In the genomic region with DNA sequence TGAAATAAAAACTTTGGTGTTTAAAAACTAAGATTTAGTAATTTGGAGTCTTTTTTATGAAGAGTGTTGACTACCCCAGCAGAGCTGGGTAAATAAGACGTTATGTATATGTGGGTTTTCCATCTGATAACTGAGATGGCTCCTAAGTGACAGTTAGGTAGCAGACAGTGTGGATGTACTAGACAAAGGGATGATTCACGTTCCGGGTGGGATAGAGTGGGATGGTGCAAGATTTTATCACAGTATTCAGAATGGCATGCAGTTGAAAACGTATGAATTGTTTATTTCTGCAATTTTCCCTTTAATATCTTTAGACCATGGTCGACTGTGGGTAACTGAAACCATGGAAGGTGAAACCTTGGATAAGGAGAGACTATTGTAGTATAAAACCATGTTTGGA, we compare ENCODE assay signal across 1 cellular context.
TF ChIP-seq lines count a peak whose summit lies in the region.

No MANE protein-coding gene starts in this region.

TF ChIP-seq in K562, 482 proteins besides CTCF, POLR2A, EP300 and RAD21:
- TF ChIP-seq, protein P1, sequence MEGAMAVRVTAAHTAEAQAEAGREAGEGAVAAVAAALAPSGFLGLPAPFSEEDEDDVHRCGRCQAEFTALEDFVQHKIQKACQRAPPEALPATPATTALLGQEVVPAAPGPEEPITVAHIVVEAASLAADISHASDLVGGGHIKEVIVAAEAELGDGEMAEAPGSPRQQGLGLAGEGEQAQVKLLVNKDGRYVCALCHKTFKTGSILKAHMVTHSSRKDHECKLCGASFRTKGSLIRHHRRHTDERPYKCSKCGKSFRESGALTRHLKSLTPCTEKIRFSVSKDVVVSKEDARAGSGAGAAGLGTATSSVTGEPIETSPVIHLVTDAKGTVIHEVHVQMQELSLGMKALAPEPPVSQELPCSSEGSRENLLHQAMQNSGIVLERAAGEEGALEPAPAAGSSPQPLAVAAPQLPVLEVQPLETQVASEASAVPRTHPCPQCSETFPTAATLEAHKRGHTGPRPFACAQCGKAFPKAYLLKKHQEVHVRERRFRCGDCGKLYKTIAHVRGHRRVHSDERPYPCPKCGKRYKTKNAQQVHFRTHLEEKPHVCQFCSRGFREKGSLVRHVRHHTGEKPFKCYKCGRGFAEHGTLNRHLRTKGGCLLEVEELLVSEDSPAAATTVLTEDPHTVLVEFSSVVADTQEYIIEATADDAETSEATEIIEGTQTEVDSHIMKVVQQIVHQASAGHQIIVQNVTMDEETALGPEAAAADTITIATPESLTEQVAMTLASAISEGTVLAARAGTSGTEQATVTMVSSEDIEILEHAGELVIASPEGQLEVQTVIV (CRISPR knock-in tag; IDR thresholded peaks at IDR 0.05; ENCODE audit: borderline replicate concordance): no peak
- TF ChIP-seq SOX6 (IDR thresholded peaks at IDR 0.05) (peak; percentile 47), FOSL1 (tag; conservative IDR thresholded peaks at IDR 0.05) (peak; percentile 55), ZNF583 (CRISPR knock-in tag; IDR thresholded peaks at IDR 0.05) (no peak)
